15 cellular contexts compared by ENCODE assay signal in the genomic region with DNA sequence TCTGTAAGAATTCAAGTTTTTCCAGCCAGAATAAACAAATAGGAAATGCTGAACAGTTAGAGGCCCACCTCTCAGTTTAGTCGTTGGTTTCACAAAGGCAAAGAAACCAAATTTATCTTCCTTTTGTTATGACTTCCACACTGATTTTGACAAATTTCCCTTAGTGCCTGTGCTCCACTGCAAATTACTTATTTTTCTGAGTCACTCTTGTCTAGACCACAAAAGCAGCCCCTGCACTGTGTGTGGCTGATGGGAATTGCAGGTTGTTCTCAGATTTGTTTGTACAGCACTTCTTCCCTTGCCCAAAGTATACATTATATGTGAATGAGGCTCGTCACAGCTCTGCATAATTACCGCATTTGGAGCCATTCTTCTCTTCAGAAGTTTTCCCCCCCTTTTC.
DNase-seq lines count a peak whose midpoint lies in the region; FAIRE-seq and TF ChIP-seq lines count a peak whose summit lies in the region.
"Had no signal": no experiment of that assay in that cellular context is flagged by ENCODE, and none has a peak within 500 bp of the region (broad histone marks: within the 10 kb centered on the region; RNA-seq: fewer than 3 reads in every experiment).

No MANE protein-coding gene starts in this region.

- no peak overlapping the region for H3K4me3 ChIP-seq in endodermal cell (ENCODE audit: low read length)
- H3K4me3 ChIP-seq: SK-N-MC had no signal

- no peak for FAIRE-seq in urothelium cell line (lab: Jason Lieb, UNC)
- FAIRE-seq: GM12892, GM19239 had no signal

- H3K4me3 Mint-ChIP-seq in endodermal cell: no peak overlapping the region
- H3K4me3 Mint-ChIP-seq: activated naive CD4-positive, alpha-beta T cell treated with anti-CD3 and anti-CD28 coated beads for 36 hours; type B pancreatic cell had no signal

- DNase-seq in NCI-H748 (lab: John Stamatoyannopoulos, UW; ENCODE audit: unreplicated experiment) (peak; percentile 11), NCI-H748 treated with DMSO at 0.1 percent for 48 hours (lab: John Stamatoyannopoulos, UW) (no peak), NOMO-1 (lab: John Stamatoyannopoulos, UW; ENCODE audit: unreplicated experiment in 2 of 2) (peak; percentile 30 to 50), endodermal cell (no peak), urothelium cell line (ENCODE audit: low spot score) (peak; percentile 30), occipital lobe (lab: John Stamatoyannopoulos, UW) (no peak), activated gamma-delta T cell (lab: John Stamatoyannopoulos, UW) (no peak), AG20443 (ENCODE audit: low spot score) (no peak)
- DNase-seq: activated naive CD4-positive, alpha-beta T cell treated with anti-CD3 and anti-CD28 coated beads for 36 hours; DMS153 had no signal

- WGBS in endodermal cell (ENCODE audit: insufficient coverage in 1 of 2, insufficient read length in 1 of 2), 2 experiments: 79 to 87% methylated on average over 3 of the region's 3 CpGs

- no peak overlapping the region for H3K27ac ChIP-seq in endodermal cell (ENCODE audit: low read depth, low read length)
- H3K27ac ChIP-seq: parathyroid adenoma, SK-N-MC had no signal

- peak overlapping the region; percentile 60 for H3K27ac Mint-ChIP-seq in endodermal cell
- H3K27ac Mint-ChIP-seq: activated naive CD4-positive, alpha-beta T cell treated with anti-CD3 and anti-CD28 coated beads for 36 hours; type B pancreatic cell had no signal

- H3K9ac ChIP-seq in endodermal cell (ENCODE audit: extremely low read depth, low read length, poor library complexity, severe bottlenecking): no peak overlapping the region
- H3K9ac ChIP-seq: parathyroid adenoma had no signal

- H3K4me1 ChIP-seq in endodermal cell (ENCODE audit: control insufficient read depth, insufficient read depth, low read length): peaks cover 9% of the 10 kb centered on the region
- H3K4me1 ChIP-seq: parathyroid adenoma had no signal

- no peak for TF ChIP-seq CTCF in endodermal cell (conservative IDR thresholded peaks at IDR 0.05)

- no peaks in the 10 kb centered on the region for H3K36me3 ChIP-seq in endodermal cell (ENCODE audit: control insufficient read depth, insufficient read depth, low read length)

- no peaks in the 10 kb centered on the region for H3K27me3 ChIP-seq in endodermal cell (ENCODE audit: control insufficient read depth, insufficient read depth, low read length, poor library complexity, severe bottlenecking)

- H3K4me1 Mint-ChIP-seq in endodermal cell: peaks cover 28% of the 10 kb centered on the region

- no peaks in the 10 kb centered on the region for H3K27me3 Mint-ChIP-seq in endodermal cell (ENCODE audit: insufficient read depth)

- no peaks in the 10 kb centered on the region for H3K36me3 Mint-ChIP-seq in endodermal cell (ENCODE audit: low read depth)
- H3K36me3 Mint-ChIP-seq: type B pancreatic cell had no signal

- no peaks in the 10 kb centered on the region for H3K9me3 ChIP-seq in endodermal cell (ENCODE audit: control insufficient read depth, low read length)

- no peaks in the 10 kb centered on the region for H3K9me3 Mint-ChIP-seq in endodermal cell
- H3K9me3 Mint-ChIP-seq: activated naive CD4-positive, alpha-beta T cell treated with anti-CD3 and anti-CD28 coated beads for 36 hours; type B pancreatic cell had no signal

Comparison
In these comparisons a context has a peak if more than half of its experiments do, and no peak if none do; other contexts are left out.
1. DNase-seq: peak in NCI-H748 (single experiment), NOMO-1 (2 of 2) and urothelium cell line (single experiment); none in NCI-H748 treated with DMSO at 0.1 percent for 48 hours (single experiment), endodermal cell (single experiment), occipital lobe (single experiment), activated gamma-delta T cell (single experiment) and AG20443 (single experiment).